4 cellular contexts compared by ENCODE assay signal in genomic region chr4:114539985-114540384, GRCh38. TPM values are rescaled to one million over a fixed set of nuclear protein-coding genes. Genes with fewer than 3 reads are reported as not detected.
"Had no signal": no experiment of that assay in that cellular context is flagged by ENCODE, and none has a peak within 500 bp of the region (broad histone marks: within the 10 kb centered on the region; RNA-seq: fewer than 3 reads in every experiment).

No MANE protein-coding gene starts in this region.

- H3K4me1 Mint-ChIP-seq: GM23338 had no signal

- ATAC-seq: GM23338 had no signal

- DNase-seq: H9, HCEC 1CT, IMR-90 had no signal

- H3K27ac Mint-ChIP-seq: GM23338, H9 had no signal

- H3K9me3 Mint-ChIP-seq: GM23338 had no signal

- H3K4me3 Mint-ChIP-seq: GM23338, H9 had no signal

RNA-seq across cellular contexts. Expression of gene UGT8, which starts 58.6 kb away (rescaled TPM):
- total RNA-seq: IMR-90 had no signal
